In genomic region chr7:155685070-155685790, GRCh38 we compare ENCODE assay signal across 12 cellular contexts. TPM values are rescaled to one million over a fixed set of nuclear protein-coding genes. Genes with fewer than 3 reads are reported as not detected.
DNase-seq lines count a peak whose midpoint lies in the region; ATAC-seq lines count a peak whose summit lies in the region.
"Had no signal": no experiment of that assay in that cellular context is flagged by ENCODE, and none has a peak within 500 bp of the region (broad histone marks: within the 10 kb centered on the region; RNA-seq: fewer than 3 reads in every experiment).

No MANE protein-coding gene starts in this region.

- ATAC-seq in HG03135 (IDR thresholded peaks at IDR 0.05; ENCODE audit: unreplicated experiment) (peak; percentile 94), HG02852 (IDR thresholded peaks at IDR 0.05; ENCODE audit: unreplicated experiment) (no peak), HG02840 (IDR thresholded peaks at IDR 0.05; ENCODE audit: low FRiP score, unreplicated experiment) (no peak)

- H3K36me3 Mint-ChIP-seq in activated naive CD4-positive, alpha-beta T cell treated with anti-CD3 and anti-CD28 coated beads, Interleukin-2, amount 50 U/mL, for 24 hours = peaks cover 44% of the 10 kb centered on the region
- peaks cover 70% of the 10 kb centered on the region for H3K36me3 Mint-ChIP-seq in activated naive CD8-positive, alpha-beta T cell treated with anti-CD3 and anti-CD28 coated beads for 36 hours

- H3K9me3 Mint-ChIP-seq in activated naive CD4-positive, alpha-beta T cell treated with anti-CD3 and anti-CD28 coated beads, Interleukin-2, amount 50 U/mL, for 24 hours = peaks cover 3% of the 10 kb centered on the region
- H3K9me3 Mint-ChIP-seq in activated naive CD8-positive, alpha-beta T cell treated with anti-CD3 and anti-CD28 coated beads for 36 hours = peaks cover 8% of the 10 kb centered on the region

- peak overlapping the region; percentile 12 for H3K4me3 Mint-ChIP-seq in activated naive CD4-positive, alpha-beta T cell treated with anti-CD3 and anti-CD28 coated beads, Interleukin-2, amount 50 U/mL, for 24 hours
- H3K4me3 Mint-ChIP-seq in activated naive CD8-positive, alpha-beta T cell treated with anti-CD3 and anti-CD28 coated beads for 36 hours = peak overlapping the region; percentile 8

- H3K4me1 Mint-ChIP-seq in activated naive CD4-positive, alpha-beta T cell treated with anti-CD3 and anti-CD28 coated beads, Interleukin-2, amount 50 U/mL, for 24 hours = peaks cover 81% of the 10 kb centered on the region
- peaks cover 63% of the 10 kb centered on the region for H3K4me1 Mint-ChIP-seq in activated naive CD8-positive, alpha-beta T cell treated with anti-CD3 and anti-CD28 coated beads for 36 hours

- no peak for DNase-seq in activated naive CD4-positive, alpha-beta T cell treated with Interleukin-2 at 50 U/mL for 16 hours
- peak; percentile 28 for DNase-seq in activated naive CD8-positive, alpha-beta T cell treated with anti-CD3 and anti-CD28 coated beads for 36 hours
- DNase-seq in kidney glomerular epithelial cell (lab: John Stamatoyannopoulos, UW) (no peak), NCI-H187 treated with DMSO at 0.1 percent for 48 hours (lab: John Stamatoyannopoulos, UW) (no peak)
- DNase-seq: activated CD8-positive, alpha-beta memory T cell treated with anti-CD3 and anti-CD28 coated beads, Interleukin-2, amount 50 U/mL, for 48 hours; KG1; NCI-H345; SIG-M5 had no signal

- no peaks in the 10 kb centered on the region for H3K27me3 Mint-ChIP-seq in activated naive CD4-positive, alpha-beta T cell treated with anti-CD3 and anti-CD28 coated beads, Interleukin-2, amount 50 U/mL, for 24 hours
- H3K27me3 Mint-ChIP-seq in activated naive CD8-positive, alpha-beta T cell treated with anti-CD3 and anti-CD28 coated beads for 36 hours = no peaks in the 10 kb centered on the region

- peak overlapping the region; percentile 48 for H3K27ac Mint-ChIP-seq in activated naive CD4-positive, alpha-beta T cell treated with anti-CD3 and anti-CD28 coated beads, Interleukin-2, amount 50 U/mL, for 24 hours
- H3K27ac Mint-ChIP-seq in activated naive CD8-positive, alpha-beta T cell treated with anti-CD3 and anti-CD28 coated beads for 36 hours = peak overlapping the region; percentile 69

RNA-seq across cellular contexts. Expression of gene RBM33, which starts 40.8 kb away (rescaled TPM):
- 10 to 100 TPM; 69.8 to 74.6 TPM for total RNA-seq in activated naive CD8-positive, alpha-beta T cell treated with anti-CD3 and anti-CD28 coated beads for 36 hours
